8 cellular contexts compared by ENCODE assay signal in the genomic region with DNA sequence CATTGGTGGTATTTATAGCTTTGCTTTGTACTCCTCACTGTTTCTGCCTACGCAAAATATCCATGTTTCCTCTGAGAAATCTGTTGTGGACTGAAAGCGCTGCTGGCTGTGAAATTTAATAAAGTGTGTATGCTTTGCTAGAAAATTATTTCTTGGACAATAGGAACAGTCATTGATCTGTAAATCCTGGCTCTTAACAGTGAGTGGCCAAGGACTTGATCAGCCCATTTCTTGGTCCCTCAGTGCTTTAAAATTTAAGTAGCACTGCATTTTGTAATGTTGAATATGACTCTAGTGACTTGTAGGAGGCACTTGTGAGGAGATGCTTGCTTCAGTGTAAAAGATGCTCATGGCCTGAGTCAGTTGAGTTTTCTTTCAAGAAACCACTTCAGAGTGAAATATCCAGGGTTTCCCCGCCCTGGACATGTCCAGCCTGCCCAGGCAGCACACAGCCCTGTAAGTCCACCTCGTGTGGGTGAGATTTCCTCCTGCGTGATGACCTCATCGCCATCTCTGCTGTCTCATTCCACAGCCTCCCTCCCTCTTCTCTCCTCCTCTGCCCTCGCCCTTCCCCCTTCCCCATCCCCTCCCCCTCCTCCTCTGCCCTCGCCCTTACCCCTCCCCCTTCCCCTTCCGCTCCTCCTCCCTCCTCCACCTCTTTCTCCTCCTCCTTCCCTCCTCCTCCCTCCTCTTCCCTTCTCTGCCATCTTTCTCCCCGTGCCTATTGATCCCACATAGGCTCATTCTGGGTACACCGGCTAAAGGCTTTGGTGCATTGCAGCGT. TPM values are rescaled to one million over a fixed set of nuclear protein-coding genes. Genes with fewer than 3 reads are reported as not detected.
DNase-seq lines count a peak whose midpoint lies in the region; ATAC-seq and TF ChIP-seq lines count a peak whose summit lies in the region.

No MANE protein-coding gene starts in this region.

- H3K9ac ChIP-seq in neuronal stem cell (ENCODE audit: low read depth, low read length, poor library complexity) (no peak overlapping the region), MM.1S (ENCODE audit: low read length) (no peak overlapping the region)

- no peak overlapping the region for H3K4ac ChIP-seq in neuronal stem cell (ENCODE audit: low read length)

- H3K27me3 ChIP-seq in neuronal stem cell (ENCODE audit: control insufficient read depth in 3 of 3, insufficient read depth in 3 of 3, low read depth in 1 of 3, low read length in 3 of 3) (no peaks in the 10 kb centered on the region), MM.1S (replicated peaks; ENCODE audit: insufficient read depth, low read length) (peaks cover 17% of the 10 kb centered on the region)

- DNase-seq in G401 (ENCODE audit: low spot score) (peak; percentile 63), RWPE1 (ENCODE audit: low spot score) (peak; percentile 94), fibroblast of gingiva (ENCODE audit: low read depth) (peak; percentile 70), neuronal stem cell (ENCODE audit: low spot score) (peak; percentile 29), DMS 273 treated with DMSO at 0.1 percent for 48 hours (lab: John Stamatoyannopoulos, UW) (no peak), NCI-H1417 treated with DMSO at 0.1 percent for 48 hours (lab: John Stamatoyannopoulos, UW) (no peak), MM.1S (no peak)

- H3K9me3 ChIP-seq in neuronal stem cell (replicated peaks in 1 of 2; ENCODE audit: control insufficient read depth in 2 of 2, insufficient read depth in 1 of 2, low read depth in 1 of 2, low read length in 2 of 2) (no peaks in the 10 kb centered on the region), MM.1S (replicated peaks; ENCODE audit: insufficient read depth, low read length) (no peaks in the 10 kb centered on the region)

- no peaks in the 10 kb centered on the region for H3F3A ChIP-seq in MM.1S (ENCODE audit: insufficient read depth, low read length)

- no peak overlapping the region for H3K14ac ChIP-seq in neuronal stem cell (ENCODE audit: low read length)

- no CpG with 5 or more reads among the region's 12 CpGs for WGBS in neuronal stem cell (ENCODE audit: extremely low coverage in 2 of 2, insufficient read length in 2 of 2, insufficient replicate concordance in 1 of 2), 2 donors

- H2AFZ ChIP-seq in neuronal stem cell (ENCODE audit: low read length), result no peak overlapping the region
- no peak overlapping the region for H2AFZ ChIP-seq in MM.1S (ENCODE audit: low read length)

- CTCF ChIA-PET in RWPE1 (lab: Yijun Ruan, JAX), result interaction anchor here (0.5 to 0.6 kb wide), 2 partner anchors 67 to 98 kb away, joined by 3 read pairs; no protein-coding TSS in a partner anchor

- H2BK12ac ChIP-seq in neuronal stem cell (ENCODE audit: low read length), result no peak overlapping the region

- H3K4me3 ChIP-seq in neuronal stem cell (ENCODE audit: low read length in 2 of 2) (no peak overlapping the region), MM.1S (ENCODE audit: low read length) (no peak overlapping the region)

- POLR2A ChIA-PET in RWPE1 (lab: Yijun Ruan, JAX; ENCODE audit: low non-redundant PET), result interaction anchor here (0.7 kb wide), 1 partner anchor 158 kb away, joined by 5 read pairs; no protein-coding TSS in a partner anchor

- no peaks in the 10 kb centered on the region for H3K9me2 ChIP-seq in MM.1S (replicated peaks; ENCODE audit: insufficient read depth, low read length)

- no peak overlapping the region for H3K4me2 ChIP-seq in neuronal stem cell (ENCODE audit: insufficient read depth, low read length, poor library complexity, severe bottlenecking)
- H3K4me2 ChIP-seq in MM.1S (ENCODE audit: low read depth, low read length), result no peak overlapping the region

- no peaks in the 10 kb centered on the region for H3K79me2 ChIP-seq in MM.1S (ENCODE audit: low read length)

- H4K91ac ChIP-seq in neuronal stem cell (ENCODE audit: low read depth, low read length, poor library complexity), result no peak overlapping the region

- no peak overlapping the region for H3K23ac ChIP-seq in neuronal stem cell (ENCODE audit: low read depth, low read length, poor library complexity)

- ATAC-seq in GM21526 (IDR thresholded peaks at IDR 0.05; ENCODE audit: low FRiP score, unreplicated experiment), result no peak

- H3K4me1 ChIP-seq in neuronal stem cell (ENCODE audit: control insufficient read depth in 2 of 2, insufficient read depth in 1 of 2, low read depth in 1 of 2, low read length in 2 of 2) (peaks cover 23 to 29% of the 10 kb centered on the region in 2 donors), MM.1S (ENCODE audit: low read length) (no peaks in the 10 kb centered on the region)

- no peaks in the 10 kb centered on the region for H3K79me1 ChIP-seq in neuronal stem cell (ENCODE audit: low read depth, low read length)

- H2BK15ac ChIP-seq in neuronal stem cell (ENCODE audit: low read length), result no peak overlapping the region

- no peak overlapping the region for H2AK5ac ChIP-seq in neuronal stem cell (ENCODE audit: low read depth, low read length)

- H3K36me3 ChIP-seq in neuronal stem cell (replicated peaks in 1 of 2; ENCODE audit: control insufficient read depth in 2 of 2, insufficient read depth in 2 of 2, low read length in 2 of 2) (peaks cover 1 to 24% of the 10 kb centered on the region in 2 donors), MM.1S (replicated peaks; ENCODE audit: insufficient read depth, low read length) (no peaks in the 10 kb centered on the region)

- H3K27ac ChIP-seq in RWPE1 (peak overlapping the region; percentile 87), neuronal stem cell (replicated peaks; ENCODE audit: low read length) (peak overlapping the region; percentile 28), MM.1S (ENCODE audit: low read length) (no peak overlapping the region)

- H2BK120ac ChIP-seq in neuronal stem cell (ENCODE audit: low read depth, low read length), result no peak overlapping the region

- H2BK5ac ChIP-seq in neuronal stem cell (ENCODE audit: low read length), result no peak overlapping the region

- no peaks in the 10 kb centered on the region for H4K20me1 ChIP-seq in MM.1S (ENCODE audit: insufficient read depth, low read length)

- in situ Hi-C loops in G401 (cut with HindIII; ENCODE audit: low sequenced_read_pairs), result no loop called here

- TF ChIP-seq CTCF in RWPE1 (conservative IDR thresholded peaks at IDR 0.05; ENCODE audit: low read depth) (no peak), MM.1S (IDR thresholded peaks at IDR 0.05; ENCODE audit: low read length) (no peak)

- no peak overlapping the region for H4K8ac ChIP-seq in neuronal stem cell (ENCODE audit: low read depth, low read length)

- H3K18ac ChIP-seq in neuronal stem cell (ENCODE audit: low read length), result peak overlapping the region; percentile 29

RNA-seq across cellular contexts. Expression of a gene that starts 34.1 kb away (rescaled TPM):
- 36.4 and 44.9 TPM in 2 replicates for total RNA-seq in G401 (2014; rRNA removed; shearing (Covaris generic))
- polyA plus RNA-seq in neuronal stem cell (2013, experiment 1 of 2), result 36.7 TPM
- polyA plus RNA-seq in neuronal stem cell (2013, experiment 2 of 2), result 36.1 TPM

Comparison
In these comparisons a context has a peak if more than half of its experiments do, and no peak if none do; other contexts are left out.
1. DNase-seq: peak in G401 (single experiment), RWPE1 (single experiment), fibroblast of gingiva (single experiment) and neuronal stem cell (single experiment); none in DMS 273 treated with DMSO at 0.1 percent for 48 hours (single experiment), NCI-H1417 treated with DMSO at 0.1 percent for 48 hours (single experiment) and MM.1S (single experiment).